7 cellular contexts compared by ENCODE assay signal in genomic region chr15:38072507-38073277, GRCh38.
A peak's percentile ranks its signal among the peaks of the same experiment; 100 is the strongest.
DNase-seq lines count a peak whose midpoint lies in the region; ATAC-seq lines count a peak whose summit lies in the region.

No MANE protein-coding gene starts in this region.

- peak overlapping the region; percentile 86 for H3K27ac ChIP-seq in SJSA1

- H3K36me3 ChIP-seq in SJSA1 = no peaks in the 10 kb centered on the region

- H3K4me3 ChIP-seq in SJSA1 = peak overlapping the region; percentile 40

- peak; percentile 41 for DNase-seq in GM04504 (ENCODE audit: low read depth)
- DNase-seq in HPDE6-E6E7 (ENCODE audit: extremely low spot score) = peak; percentile 47
- DNase-seq in SJSA1 (ENCODE audit: low read depth in 1 of 2, low spot score in 2 of 2) = peak; percentile 69 to 80
- DNase-seq in dedifferentiated amniotic fluid mesenchymal stem cell (ENCODE audit: extremely low spot score) = peak; percentile 56
- peak; percentile 78 for DNase-seq in kidney tubule cell (ENCODE audit: low spot score)
- peak; percentile 43 for DNase-seq in stimulated activated CD8-positive, alpha-beta memory T cell treated with anti-CD3 and anti-CD28 coated beads, Interleukin-4, amount 100 ng/mL, for 48 hours

- peaks cover 55% of the 10 kb centered on the region for H3K4me1 ChIP-seq in SJSA1 (replicated peaks)

- ATAC-seq in GM21447 (IDR thresholded peaks at IDR 0.05; ENCODE audit: unreplicated experiment) = peak; percentile 63

- no peaks in the 10 kb centered on the region for H3K27me3 ChIP-seq in SJSA1 (replicated peaks)

- no peaks in the 10 kb centered on the region for H3K9me3 ChIP-seq in SJSA1 (replicated peaks)

Comparison
In these comparisons a context has a peak if more than half of its experiments do, and no peak if none do; other contexts are left out.
1. Peak in every context shown above with its lines: DNase-seq, ATAC-seq, H3K4me3 ChIP-seq and H3K27ac ChIP-seq.